ENCODE assay signal across 21 cellular contexts in genomic region chr13:69374036-69374435, GRCh38.
"Had no signal": no experiment of that assay in that cellular context is flagged by ENCODE, and none has a peak within 500 bp of the region (broad histone marks: within the 10 kb centered on the region; RNA-seq: fewer than 3 reads in every experiment).

No MANE protein-coding gene starts in this region.

- DNase-seq: cortex of kidney; foreskin keratinocyte; heart left ventricle; kidney; natural killer cell; occipital lobe; ovary; posterior cingulate gyrus; psoas muscle; right cardiac atrium; sigmoid colon; spleen; stimulated activated CD4-positive, alpha-beta T cell treated with anti-CD3 and anti-CD28 coated beads, Interleukin-4, amount 100 ng/mL, for 4 hours; stimulated activated naive CD8-positive, alpha-beta T cell treated with anti-CD3 and anti-CD28 coated beads, Interleukin-15, Interleukin-2, amounts not matched to agents 100 U/mL and 50 U/mL, for 24 hours; upper lobe of left lung had no signal

- H3K27me3 ChIP-seq: foreskin keratinocyte, gastroesophageal sphincter, heart left ventricle, hepatocyte, ovary, sigmoid colon, spleen, tibial nerve, upper lobe of left lung had no signal

- H2AFZ ChIP-seq: hepatocyte had no signal

- H3K79me2 ChIP-seq: hepatocyte had no signal

- H3K36me3 Mint-ChIP-seq: stimulated activated memory B cell treated with anti-CD40 and anti-IgM and Interleukin-4, amounts not matched to agents 10 μg/mL and 1 μg/mL and 100 μg/mL, for 72 hours had no signal

- H3K27me3 Mint-ChIP-seq: stimulated activated memory B cell treated with anti-CD40 and anti-IgM and Interleukin-4, amounts not matched to agents 10 μg/mL and 1 μg/mL and 100 μg/mL, for 72 hours had no signal

- H3K4me2 ChIP-seq: hepatocyte had no signal

- H3K36me3 ChIP-seq: gastroesophageal sphincter, heart left ventricle, ovary, sigmoid colon, spleen, thoracic aorta, tibial nerve, upper lobe of left lung had no signal

- H3K4me3 ChIP-seq: gastroesophageal sphincter, heart left ventricle, hepatocyte, ovary, psoas muscle, sigmoid colon, spleen, thoracic aorta, tibial nerve, upper lobe of left lung had no signal

- H3K27ac ChIP-seq: foreskin keratinocyte, gastroesophageal sphincter, heart left ventricle, hepatocyte, ovary, psoas muscle, sigmoid colon, spleen, thoracic aorta, tibial nerve, upper lobe of left lung had no signal

- H3K4me1 ChIP-seq: foreskin keratinocyte, gastroesophageal sphincter, heart left ventricle, psoas muscle, sigmoid colon, spleen, tibial nerve, upper lobe of left lung had no signal

- H3K4me3 Mint-ChIP-seq: natural killer cell; stimulated activated memory B cell treated with anti-CD40 and anti-IgM and Interleukin-4, amounts not matched to agents 10 μg/mL and 1 μg/mL and 100 μg/mL, for 72 hours had no signal

- H3K4me1 Mint-ChIP-seq: natural killer cell; stimulated activated memory B cell treated with anti-CD40 and anti-IgM and Interleukin-4, amounts not matched to agents 10 μg/mL and 1 μg/mL and 100 μg/mL, for 72 hours had no signal

- ATAC-seq: foreskin keratinocyte; gastroesophageal sphincter; heart left ventricle; left lobe of liver; natural killer cell; psoas muscle; right cardiac atrium; stimulated activated memory B cell treated with anti-CD40 and anti-IgM and Interleukin-4, amounts not matched to agents 10 μg/mL and 1 μg/mL and 100 μg/mL, for 72 hours; stimulated activated naive CD8-positive, alpha-beta T cell treated with anti-CD3 and anti-CD28 coated beads, Interleukin-15, Interleukin-2, amounts not matched to agents 100 U/mL and 50 U/mL, for 24 hours had no signal

- H3K27ac Mint-ChIP-seq: natural killer cell; stimulated activated memory B cell treated with anti-CD40 and anti-IgM and Interleukin-4, amounts not matched to agents 10 μg/mL and 1 μg/mL and 100 μg/mL, for 72 hours had no signal

- H3K9me3 ChIP-seq: ovary, thoracic aorta had no signal
